Comparison of ENCODE assay signal across 1 cellular context in the genomic region with DNA sequence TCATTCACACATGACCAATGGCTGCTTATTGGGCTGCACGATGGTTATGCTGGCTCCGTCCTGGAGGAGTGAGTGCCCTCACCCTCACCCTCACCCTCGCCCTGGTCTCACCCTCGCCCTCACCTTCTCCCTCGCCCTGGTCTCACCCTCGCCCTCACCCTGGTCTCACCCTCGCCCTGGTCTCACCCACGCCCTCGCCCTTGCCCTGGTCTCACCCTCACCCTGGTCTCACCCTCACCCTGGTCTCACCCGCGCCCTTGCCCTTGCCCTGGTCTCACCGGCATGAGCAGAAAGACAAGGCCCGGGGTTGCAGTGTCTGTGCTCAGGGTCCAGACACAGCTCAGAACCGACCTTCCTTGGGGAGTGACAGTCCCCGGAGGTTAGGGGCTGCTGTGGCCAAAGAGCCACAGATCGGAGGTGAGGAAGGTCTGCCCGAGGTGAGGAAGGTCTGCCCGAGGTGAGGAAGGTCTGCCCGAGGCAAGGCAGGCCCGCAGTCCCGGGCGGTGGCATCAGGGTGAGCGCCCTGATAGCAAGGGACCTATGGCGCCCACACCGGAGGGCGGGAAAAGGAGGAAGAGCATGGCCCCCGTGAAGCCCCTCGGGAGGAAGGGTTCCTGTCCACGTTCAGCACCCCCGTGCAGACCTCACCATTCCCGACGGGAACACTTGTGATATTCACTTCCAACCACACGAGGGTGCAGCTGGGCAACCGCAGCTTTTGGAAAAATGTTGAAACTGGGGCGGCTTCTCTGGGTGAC.
TF ChIP-seq lines count a peak whose summit lies in the region.

No MANE protein-coding gene starts in this region.

TF ChIP-seq in SK-N-SH treated with all-trans-retinoic acid at 6 μM for 48 hours, 23 proteins besides CTCF, POLR2A, EP300 and RAD21:
- no peak for TF ChIP-seq ZNF8 (CRISPR knock-in tag; IDR thresholded peaks at IDR 0.05)
- TF ChIP-seq ZFP3 (CRISPR knock-in tag; IDR thresholded peaks at IDR 0.05), result no peak
- no peak for TF ChIP-seq PPARA (CRISPR knock-in tag; IDR thresholded peaks at IDR 0.05; ENCODE audit: borderline replicate concordance)
- no peak for TF ChIP-seq BACH2 (CRISPR knock-in tag; IDR thresholded peaks at IDR 0.05; ENCODE audit: borderline replicate concordance)
- TF ChIP-seq ZFP30 (CRISPR knock-in tag; IDR thresholded peaks at IDR 0.05), result no peak
- TF ChIP-seq TCF4 (CRISPR knock-in tag; IDR thresholded peaks at IDR 0.05; ENCODE audit: borderline replicate concordance), result no peak
- TF ChIP-seq ESRRG (CRISPR knock-in tag; IDR thresholded peaks at IDR 0.05), result no peak
- no peak for TF ChIP-seq ZNF70 (CRISPR knock-in tag; IDR thresholded peaks at IDR 0.05)
- TF ChIP-seq, protein P1, sequence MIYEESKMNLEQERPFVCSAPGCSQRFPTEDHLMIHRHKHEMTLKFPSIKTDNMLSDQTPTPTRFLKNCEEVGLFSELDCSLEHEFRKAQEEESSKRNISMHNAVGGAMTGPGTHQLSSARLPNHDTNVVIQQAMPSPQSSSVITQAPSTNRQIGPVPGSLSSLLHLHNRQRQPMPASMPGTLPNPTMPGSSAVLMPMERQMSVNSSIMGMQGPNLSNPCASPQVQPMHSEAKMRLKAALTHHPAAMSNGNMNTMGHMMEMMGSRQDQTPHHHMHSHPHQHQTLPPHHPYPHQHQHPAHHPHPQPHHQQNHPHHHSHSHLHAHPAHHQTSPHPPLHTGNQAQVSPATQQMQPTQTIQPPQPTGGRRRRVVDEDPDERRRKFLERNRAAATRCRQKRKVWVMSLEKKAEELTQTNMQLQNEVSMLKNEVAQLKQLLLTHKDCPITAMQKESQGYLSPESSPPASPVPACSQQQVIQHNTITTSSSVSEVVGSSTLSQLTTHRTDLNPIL (CRISPR knock-in tag; IDR thresholded peaks at IDR 0.05; ENCODE audit: low read depth), result no peak
